Comparison of ENCODE assay signal across 24 cellular contexts in the genomic region with DNA sequence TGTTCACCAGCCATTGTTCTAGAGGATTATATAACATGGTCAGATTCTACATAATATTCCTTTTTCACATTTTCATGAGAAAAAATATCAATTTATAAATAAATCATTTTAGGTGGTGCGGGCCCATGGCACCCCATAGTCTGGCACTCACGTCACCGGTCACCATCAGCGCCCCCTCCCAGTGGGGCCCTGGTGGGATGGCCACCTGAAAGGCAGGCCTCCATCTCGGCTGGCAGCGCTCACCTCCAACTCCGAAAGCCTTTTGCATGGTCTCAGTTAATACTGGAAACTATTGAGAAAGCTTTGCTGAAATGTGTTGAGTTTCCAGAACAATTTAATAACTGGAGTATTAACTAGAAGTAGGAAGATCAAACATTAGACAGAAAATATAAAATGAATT.
"Had no signal": no experiment of that assay in that cellular context is flagged by ENCODE, and none has a peak within 500 bp of the region (broad histone marks: within the 10 kb centered on the region; RNA-seq: fewer than 3 reads in every experiment).

No MANE protein-coding gene starts in this region.

- H3K36me3 ChIP-seq: colonic mucosa, esophagus muscularis mucosa, esophagus squamous epithelium, gastrocnemius medialis, gastroesophageal sphincter, heart left ventricle, heart right ventricle had no signal

- H3K4me3 ChIP-seq: colonic mucosa, coronary artery, dorsolateral prefrontal cortex, esophagus muscularis mucosa, esophagus squamous epithelium, gastrocnemius medialis, gastroesophageal sphincter, heart left ventricle, heart right ventricle had no signal

- H3K27me3 ChIP-seq: colonic mucosa, esophagus squamous epithelium, foreskin keratinocyte, gastrocnemius medialis had no signal

- H3K27me3 Mint-ChIP-seq: dendritic cell treated with granulocyte-macrophage colony-stimulating factor and Interleukin-4, amounts not matched to agents 40 ng/mL and 50 ng/mL, for 4 days had no signal

- DNase-seq: colonic mucosa; cortex of kidney; dermis blood vessel endothelial cell; dorsolateral prefrontal cortex; effector CD4-positive, alpha-beta T cell; effector CD8-positive, alpha-beta T cell; effector memory CD4-positive, alpha-beta T cell; effector memory CD8-positive, alpha-beta T cell; endodermal cell; erythroblast; esophagus squamous epithelium; foreskin fibroblast; foreskin keratinocyte; foreskin melanocyte; gastrocnemius medialis; glutamatergic neuron; head of caudate nucleus; heart left ventricle; heart right ventricle had no signal

- ATAC-seq: effector memory CD8-positive, alpha-beta T cell; esophagus mucosa; foreskin keratinocyte; gastrocnemius medialis; gastroesophageal sphincter; heart left ventricle; heart right ventricle had no signal

- H3K27ac Mint-ChIP-seq: dendritic cell treated with granulocyte-macrophage colony-stimulating factor and Interleukin-4, amounts not matched to agents 40 ng/mL and 50 ng/mL, for 4 days; effector memory CD8-positive, alpha-beta T cell; endodermal cell had no signal

- H3K4me3 Mint-ChIP-seq: dendritic cell treated with granulocyte-macrophage colony-stimulating factor and Interleukin-4, amounts not matched to agents 40 ng/mL and 50 ng/mL, for 4 days; effector memory CD8-positive, alpha-beta T cell; endodermal cell had no signal

- H3K4me1 Mint-ChIP-seq: endodermal cell had no signal

- H3K9me3 Mint-ChIP-seq: effector memory CD8-positive, alpha-beta T cell; endodermal cell had no signal
